In the genomic region with DNA sequence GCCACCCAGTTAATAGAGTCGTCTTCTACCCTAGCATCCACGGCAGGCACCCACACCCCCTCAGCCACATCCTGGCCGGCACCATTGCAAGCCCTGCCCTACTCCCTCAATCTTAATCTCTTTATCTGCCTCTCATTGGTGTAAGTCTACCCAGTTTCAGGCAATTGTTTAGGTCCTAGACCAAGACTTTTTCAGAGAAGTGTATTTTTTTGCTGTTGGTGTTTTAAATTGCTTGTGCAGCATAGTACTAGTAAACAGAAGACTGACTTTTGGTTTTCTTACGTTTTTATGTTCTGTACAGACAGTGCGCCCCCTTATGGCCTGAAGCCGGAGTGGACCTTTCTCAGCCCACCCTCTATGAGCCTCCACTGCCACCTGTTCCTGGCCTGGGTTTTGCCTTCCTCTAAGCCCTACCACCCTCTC, we compare ENCODE assay signal across 8 cellular contexts. TPM values are rescaled to one million over a fixed set of nuclear protein-coding genes. Genes with fewer than 3 reads are reported as not detected.
A peak's percentile ranks its signal among the peaks of the same experiment; 100 is the strongest.
DNase-seq lines count a peak whose midpoint lies in the region; ATAC-seq and TF ChIP-seq lines count a peak whose summit lies in the region.

No MANE protein-coding gene starts in this region.

- TF ChIP-seq CTCF in CD14-positive monocyte (IDR thresholded peaks at IDR 0.05) (peak; percentile 79), SU-DHL-6 (IDR thresholded peaks at IDR 0.05; ENCODE audit: insufficient read depth, low read length, poor library complexity, severe bottlenecking) (peak; percentile 86), RWPE1 (conservative IDR thresholded peaks at IDR 0.05; ENCODE audit: low read depth) (no peak)

- H3K9me3 ChIP-seq in SU-DHL-6 (ENCODE audit: insufficient read depth, low read length), result no peaks in the 10 kb centered on the region

- H3K36me3 ChIP-seq in SU-DHL-6 (ENCODE audit: low read length), result peaks cover 13% of the 10 kb centered on the region

- H3K27me3 Mint-ChIP-seq in CD14-positive monocyte (ENCODE audit: low read depth in 3 of 3), result peaks cover 0 to 5% (median 0%) of the 10 kb centered on the region in 3 donors
- no peaks in the 10 kb centered on the region for H3K27me3 Mint-ChIP-seq in activated naive CD4-positive, alpha-beta T cell treated with anti-CD3 and anti-CD28 coated beads, Interleukin-2, amount 50 U/mL, for 24 hours

- peaks cover 47% of the 10 kb centered on the region for H3K4me1 Mint-ChIP-seq in CD14-positive monocyte
- peaks cover 37% of the 10 kb centered on the region for H3K4me1 Mint-ChIP-seq in activated naive CD4-positive, alpha-beta T cell treated with anti-CD3 and anti-CD28 coated beads, Interleukin-2, amount 50 U/mL, for 24 hours

- peaks cover 3 to 9% of the 10 kb centered on the region in 2 donors for H3K36me3 Mint-ChIP-seq in CD14-positive monocyte
- H3K36me3 Mint-ChIP-seq in activated naive CD4-positive, alpha-beta T cell treated with anti-CD3 and anti-CD28 coated beads, Interleukin-2, amount 50 U/mL, for 24 hours, result peaks cover 4% of the 10 kb centered on the region

- no peaks in the 10 kb centered on the region for H3K9me2 ChIP-seq in SU-DHL-6 (replicated peaks; ENCODE audit: insufficient read depth, low read length)

- DNase-seq in CD14-positive monocyte (ENCODE audit: low spot score) (peak; percentile 59), left kidney (ENCODE audit: low read depth, low spot score) (peak; percentile 48), RWPE1 (ENCODE audit: low spot score) (no peak)
- DNase-seq in stimulated activated CD8-positive, alpha-beta memory T cell treated with anti-CD3 and anti-CD28 coated beads, Interleukin-7, amount 100 ng/mL, for 1 hour (ENCODE audit: low read depth in 2 of 2), result peak; percentile 37 to 64

- POLR2A ChIA-PET in RWPE1 (lab: Yijun Ruan, JAX; ENCODE audit: low non-redundant PET), result no interaction called here

- H3K79me2 ChIP-seq in SU-DHL-6 (ENCODE audit: insufficient read depth, low read length), result peaks cover 37% of the 10 kb centered on the region

- H3K27ac ChIP-seq in SU-DHL-6 (ENCODE audit: low read depth, low read length) (peak overlapping the region; percentile 99), RWPE1 (no peak overlapping the region)

- H3F3A ChIP-seq in SU-DHL-6 (ENCODE audit: insufficient read depth), result peaks cover 50% of the 10 kb centered on the region

- CTCF ChIA-PET in RWPE1 (lab: Yijun Ruan, JAX), result no interaction called here

- ATAC-seq in GM19372 (IDR thresholded peaks at IDR 0.05; ENCODE audit: low read depth, unreplicated experiment) (peak; percentile 31), HG03432 (IDR thresholded peaks at IDR 0.05; ENCODE audit: unreplicated experiment) (peak; percentile 46)

- H3K9me3 Mint-ChIP-seq in CD14-positive monocyte, result peaks cover 0 to 4% (median 0%) of the 10 kb centered on the region in 7 donors
- H3K9me3 Mint-ChIP-seq in activated naive CD4-positive, alpha-beta T cell treated with anti-CD3 and anti-CD28 coated beads, Interleukin-2, amount 50 U/mL, for 24 hours, result no peaks in the 10 kb centered on the region

- peak overlapping the region; percentile 93 for H3K4me2 ChIP-seq in SU-DHL-6 (ENCODE audit: low read depth, low read length, poor library complexity, severe bottlenecking)

- H3K27me3 ChIP-seq in SU-DHL-6 (ENCODE audit: low read length), result no peaks in the 10 kb centered on the region

- peaks cover 5% of the 10 kb centered on the region for H4K20me1 ChIP-seq in SU-DHL-6 (ENCODE audit: low read depth, low read length)

- peak overlapping the region; percentile 52 for H2AFZ ChIP-seq in SU-DHL-6 (ENCODE audit: low read depth, low read length, severe bottlenecking)

- H3K9ac ChIP-seq in SU-DHL-6 (ENCODE audit: low read length), result peak overlapping the region; percentile 90

- H3K4me3 Mint-ChIP-seq in CD14-positive monocyte, result peak overlapping the region; percentile 51 to 67
- peak overlapping the region; percentile 99 for H3K4me3 Mint-ChIP-seq in activated naive CD4-positive, alpha-beta T cell treated with anti-CD3 and anti-CD28 coated beads, Interleukin-2, amount 50 U/mL, for 24 hours

- H3K4me3 ChIP-seq in SU-DHL-6 (ENCODE audit: insufficient read depth, low read length, poor library complexity, severe bottlenecking), result peak overlapping the region; percentile 49

- intact Hi-C loops in CD14-positive monocyte (cut with micrococcal nuclease), result loop anchor here (2.0 to 10.0 kb wide), 2 partner anchors 23 to 141 kb away; no protein-coding TSS in a partner anchor

- H3K27ac Mint-ChIP-seq in CD14-positive monocyte, result peak overlapping the region; percentile 46 to 98 (median 83)
- H3K27ac Mint-ChIP-seq in activated naive CD4-positive, alpha-beta T cell treated with anti-CD3 and anti-CD28 coated beads, Interleukin-2, amount 50 U/mL, for 24 hours, result peak overlapping the region; percentile 87

RNA-seq across cellular contexts. Expression of gene LCP1, which starts 2.3 kb away (rescaled TPM):
- polyA plus RNA-seq in CD14-positive monocyte, result 1,000 to 10,000 TPM; 1,636 to 2,003 TPM

RNA-seq across cellular contexts. Expression of gene LRRC63, which starts 27.4 kb away (rescaled TPM):
- polyA plus RNA-seq in CD14-positive monocyte, result not detected
